ENCODE assay signal across 8 cellular contexts in genomic region chr2:100610381-100610831, GRCh38. TPM values are rescaled to one million over a fixed set of nuclear protein-coding genes. Genes with fewer than 3 reads are reported as not detected.
DNase-seq lines count a peak whose midpoint lies in the region; ATAC-seq, FAIRE-seq and TF ChIP-seq lines count a peak whose summit lies in the region.

No MANE protein-coding gene starts in this region.

- no peaks in the 10 kb centered on the region for H3K36me3 Mint-ChIP-seq in activated CD4-positive, alpha-beta T cell treated with anti-CD3 and anti-CD28 coated beads, Interleukin-2, amount 10 ng/mL, durations not matched to agents 7 days and 5 days (ENCODE audit: low read depth)

- H3K27ac ChIP-seq in A549 = no peak overlapping the region
- H3K27ac ChIP-seq in colonic mucosa = no peak overlapping the region

- no peak overlapping the region for H3K4me3 Mint-ChIP-seq in activated CD4-positive, alpha-beta T cell treated with anti-CD3 and anti-CD28 coated beads, Interleukin-2, amount 10 ng/mL, durations not matched to agents 7 days and 5 days

- H3K9me3 ChIP-seq in A549 (no peaks in the 10 kb centered on the region), colonic mucosa (no peaks in the 10 kb centered on the region)

- WGBS in A549 (ENCODE audit: missing lambda C conversion rate) = 45% methylated on average over 5 of the region's 13 CpGs

- DNase-seq in A549 (ENCODE audit: low read depth in 1 of 2, low spot score in 1 of 2) (peak; percentile 70 to 81), GM13977 (ENCODE audit: low spot score) (peak; percentile 65), NCI-H2227 treated with DMSO at 0.1 percent for 48 hours (lab: John Stamatoyannopoulos, UW) (peak; percentile 69), colonic mucosa (peak; percentile 52), lung microvascular endothelial cell (ENCODE audit: low read depth in 2 of 2) (peak; percentile 59 to 78)
- peak; percentile 84 for DNase-seq in activated CD4-positive, alpha-beta T cell treated with anti-CD3 and anti-CD28 coated beads, Interleukin-2, amount 10 ng/mL, durations not matched to agents 7 days and 5 days
- DNase-seq in stimulated activated CD8-positive, alpha-beta memory T cell treated with anti-CD3 and anti-CD28 coated beads, Interleukin-15, amount 100 ng/mL, for 24 hours (ENCODE audit: low read depth) = peak; percentile 37

- H3K27me3 ChIP-seq in colonic mucosa = no peaks in the 10 kb centered on the region

- FAIRE-seq in A549 (lab: Jason Lieb, UNC) = no peak

- H3K4me1 Mint-ChIP-seq in activated CD4-positive, alpha-beta T cell treated with anti-CD3 and anti-CD28 coated beads, Interleukin-2, amount 10 ng/mL, durations not matched to agents 7 days and 5 days = peaks cover 5% of the 10 kb centered on the region

- no peaks in the 10 kb centered on the region for H3K9me3 Mint-ChIP-seq in activated CD4-positive, alpha-beta T cell treated with anti-CD3 and anti-CD28 coated beads, Interleukin-2, amount 10 ng/mL, durations not matched to agents 7 days and 5 days

- TF ChIP-seq CTCF in A549 (IDR thresholded peaks at IDR 0.05) = peak; percentile 77
- peak; percentile 73 for TF ChIP-seq CTCF in GM13977 (IDR thresholded peaks at IDR 0.05; ENCODE audit: extremely low read depth, insufficient read depth, missing control alignments)
- peak; percentile 36 for TF ChIP-seq CTCF in colonic mucosa (IDR thresholded peaks at IDR 0.05)

- no peak for TF ChIP-seq POLR2A in A549 (IDR thresholded peaks at IDR 0.05; ENCODE audit: low read length)

- no peak overlapping the region for H3K4me3 ChIP-seq in A549
- H3K4me3 ChIP-seq in colonic mucosa = no peak overlapping the region

- in situ Hi-C loops in GM13977 (cut with MboI; ENCODE audit: low pct_unique_long_range_greater_than_20kb, low sequenced_read_pairs, unreplicated experiment) = loop anchor here (5.0 kb wide), 1 partner anchor 377 kb away; no protein-coding TSS in a partner anchor

- H3K27ac Mint-ChIP-seq in activated CD4-positive, alpha-beta T cell treated with anti-CD3 and anti-CD28 coated beads, Interleukin-2, amount 10 ng/mL, durations not matched to agents 7 days and 5 days = no peak overlapping the region

- no peak for TF ChIP-seq EP300 in A549 (IDR thresholded peaks at IDR 0.05)

- CTCF ChIA-PET in A549 (lab: Yijun Ruan, JAX) = interaction anchor here (0.6 to 7.9 kb wide), 61 partner anchors 8 to 594 kb away, joined by 3 to 133 read pairs (median 4); partner anchors contain the start of genes NPAS2 and RPL31
- CTCF ChIA-PET in activated CD4-positive, alpha-beta T cell treated with anti-CD3 and anti-CD28 coated beads, Interleukin-2, amount 10 ng/mL, durations not matched to agents 7 days and 5 days (lab: Charles Lee) = interaction anchor here (1.1 to 1.5 kb wide), 8 partner anchors 20 to 393 kb away, joined by 3 to 7 read pairs (median 3); no protein-coding TSS in a partner anchor

- POLR2A ChIA-PET in A549 (lab: Yijun Ruan, JAX) = interaction anchor here (1.2 to 1.5 kb wide), 3 partner anchors 209 to 392 kb away, joined by 3 to 6 read pairs (median 4); partner anchors contain the start of gene RPL31
- POLR2A ChIA-PET in activated CD4-positive, alpha-beta T cell treated with anti-CD3 and anti-CD28 coated beads, Interleukin-2, amount 10 ng/mL, durations not matched to agents 7 days and 5 days (lab: Charles Lee) = interaction anchor here (0.6 kb wide), 1 partner anchor 57 kb away, joined by 3 read pairs; no protein-coding TSS in a partner anchor

- intact Hi-C loops in colonic mucosa (cut with DNase I) = no loop called here

- peak; percentile 92 to 96 for TF ChIP-seq RAD21 in A549 (conservative IDR thresholded peaks at IDR 0.05 in 1 of 2, IDR thresholded peaks at IDR 0.05 in 1 of 2)

- H3K9ac ChIP-seq in colonic mucosa (ENCODE audit: low read depth in 2 of 2, low read length in 2 of 2) = no peak overlapping the region

- ATAC-seq in A549 (peak; percentile 87 to 94), GM18511 (IDR thresholded peaks at IDR 0.05; ENCODE audit: unreplicated experiment) (no peak)

- peak overlapping the region; percentile 9; the same call in 1 of the 3 replicates for H3K4me2 ChIP-seq in A549

- peaks cover 3% of the 10 kb centered on the region; the same call in 1 of the 3 replicates for H3K4me1 ChIP-seq in A549
- no peaks in the 10 kb centered on the region for H3K4me1 ChIP-seq in colonic mucosa

- peaks cover 2% of the 10 kb centered on the region for H3K27me3 Mint-ChIP-seq in activated CD4-positive, alpha-beta T cell treated with anti-CD3 and anti-CD28 coated beads, Interleukin-2, amount 10 ng/mL, durations not matched to agents 7 days and 5 days

- no peaks in the 10 kb centered on the region for H3K36me3 ChIP-seq in colonic mucosa

TF ChIP-seq in A549, 52 proteins besides CTCF, POLR2A, EP300 and RAD21:
- TF ChIP-seq POLR2AphosphoS2 (conservative IDR thresholded peaks at IDR 0.05; ENCODE audit: low read length) = no peak
- peak; percentile 90 for TF ChIP-seq SMC3 (IDR thresholded peaks at IDR 0.05)

RNA-seq across cellular contexts. Expression of gene PDCL3, which starts 47.6 kb away (rescaled TPM):
- polyA plus RNA-seq in A549 (2011; rRNA removed) (47.8 and 63.1 TPM in 2 replicates), A549 (2017; fragmentation: RNase III; extraction: RNeasy Plus Mini Kit Qiagen cat#74134 plus additional on column Dnase treatment) (64.1 to 72.9 TPM (median 68.2 TPM) in 3 replicates)
- polyA plus RNA-seq in A549 (2012; cell fraction: cytosol; rRNA removed) = 31.3 and 40.2 TPM in 2 replicates
- polyA plus RNA-seq in A549 (2012; cell fraction: nucleus; rRNA removed) = 7.2 and 10.7 TPM in 2 replicates
- polyA minus RNA-seq in A549 (2011; rRNA and poly(A)+ RNA removed) = 13.6 and 13.8 TPM in 2 replicates
- 10 to 100 TPM; 34.2 to 38.9 TPM for total RNA-seq in activated CD4-positive, alpha-beta T cell treated with anti-CD3 and anti-CD28 coated beads, Interleukin-2, amount 10 ng/mL, durations not matched to agents 7 days and 5 days
- total RNA-seq in colonic mucosa (10 to 100 TPM; 20.7 to 21.4 TPM), lung microvascular endothelial cell (12.6 and 13.7 TPM in 2 replicates)
